In the genomic region with DNA sequence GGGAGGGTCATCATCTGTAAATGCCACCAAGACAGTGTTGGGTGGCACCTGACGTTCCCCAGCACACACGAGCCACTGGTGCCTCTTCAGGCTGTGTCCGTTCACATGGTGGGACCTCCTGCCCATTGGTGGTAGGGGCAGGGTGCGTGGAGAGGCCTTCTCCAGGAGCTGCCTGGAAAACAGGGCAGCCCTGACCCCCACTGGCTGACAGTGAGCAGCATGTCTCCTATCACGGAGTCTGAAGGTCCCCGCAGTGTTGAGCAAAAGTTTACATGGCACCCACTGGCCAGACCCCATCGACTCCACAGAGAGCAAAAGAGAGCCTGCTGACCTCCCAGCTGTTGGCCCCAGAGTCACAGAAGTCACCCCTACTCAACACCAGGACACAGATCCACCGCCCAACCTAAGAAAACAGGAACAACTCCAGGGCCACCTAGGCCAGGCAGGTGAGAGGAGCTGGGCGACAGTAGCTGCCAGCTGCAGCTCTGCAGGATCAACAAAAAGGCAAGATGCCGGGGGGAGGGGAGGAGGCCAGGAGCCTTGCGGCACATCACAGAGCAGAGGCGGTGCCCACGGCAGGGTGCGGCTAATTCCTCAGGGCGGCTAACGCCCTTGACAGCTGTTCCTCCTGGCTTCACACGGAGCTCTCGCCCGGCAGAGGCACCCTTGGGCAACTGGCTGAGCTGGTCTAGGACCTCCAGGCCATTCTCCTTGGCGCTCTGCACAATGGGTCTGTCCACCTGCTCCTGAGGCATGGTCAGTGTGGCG, we compare ENCODE assay signal across 2 cellular contexts.
TF ChIP-seq lines count a peak whose summit lies in the region.

No MANE protein-coding gene starts in this region.

TF ChIP-seq in Ishikawa, 13 proteins besides CTCF, POLR2A, EP300 and RAD21:
- no peak for TF ChIP-seq FOXM1 (IDR thresholded peaks at IDR 0.05; ENCODE audit: borderline replicate concordance, low read depth)
- no peak for TF ChIP-seq CEBPB (IDR thresholded peaks at IDR 0.05)
- no peak for TF ChIP-seq TCF12 (IDR thresholded peaks at IDR 0.05; ENCODE audit: low read depth)
- no peak for TF ChIP-seq USF1 (IDR thresholded peaks at IDR 0.05)
- no peak for TF ChIP-seq CREB1 (IDR thresholded peaks at IDR 0.05; ENCODE audit: low read depth)
- no peak for TF ChIP-seq TEAD4 (IDR thresholded peaks at IDR 0.05)
TF ChIP-seq in Ishikawa: peak in this region for 0.

TF ChIP-seq in H1, 55 proteins besides CTCF, POLR2A, EP300 and RAD21:
- no peak for TF ChIP-seq TCF12 (IDR thresholded peaks at IDR 0.05; ENCODE audit: low read depth, low read length)
- TF ChIP-seq CREB1 (IDR thresholded peaks at IDR 0.05) = no peak
- TF ChIP-seq, protein P1, sequence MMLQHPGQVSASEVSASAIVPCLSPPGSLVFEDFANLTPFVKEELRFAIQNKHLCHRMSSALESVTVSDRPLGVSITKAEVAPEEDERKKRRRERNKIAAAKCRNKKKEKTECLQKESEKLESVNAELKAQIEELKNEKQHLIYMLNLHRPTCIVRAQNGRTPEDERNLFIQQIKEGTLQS (IDR thresholded peaks at IDR 0.05; ENCODE audit: insufficient read depth, low read depth, low read length) = no peak
- no peak for TF ChIP-seq HDAC6 (IDR thresholded peaks at IDR 0.05; ENCODE audit: low read depth, low read length)
- TF ChIP-seq SIN3A (conservative IDR thresholded peaks at IDR 0.05 in 1 of 2, IDR thresholded peaks at IDR 0.05 in 1 of 2; ENCODE audit: low read depth in 1 of 2, low read length in 2 of 2) = no peak
- no peak for TF ChIP-seq TBP (IDR thresholded peaks at IDR 0.05; ENCODE audit: low read depth, low read length)
- TF ChIP-seq SP2 (IDR thresholded peaks at IDR 0.05; ENCODE audit: low read length) = no peak
- no peak for TF ChIP-seq JUND (IDR thresholded peaks at IDR 0.05; ENCODE audit: low read length)
- TF ChIP-seq KDM1A (IDR thresholded peaks at IDR 0.05; ENCODE audit: borderline replicate concordance, low read length) = no peak
- TF ChIP-seq ZNF274 (IDR thresholded peaks at IDR 0.05; ENCODE audit: borderline replicate concordance, extremely low read depth, low read length) = no peak
- TF ChIP-seq CHD2 (IDR thresholded peaks at IDR 0.05; ENCODE audit: low read length) = no peak
- no peak for TF ChIP-seq JUN (IDR thresholded peaks at IDR 0.05; ENCODE audit: low read depth, low read length)
- no peak for TF ChIP-seq YY1 (IDR thresholded peaks at IDR 0.05; ENCODE audit: low read depth, low read length)
- TF ChIP-seq MAFK (IDR thresholded peaks at IDR 0.05; ENCODE audit: low read depth, low read length) = no peak
- TF ChIP-seq BACH1 (IDR thresholded peaks at IDR 0.05; ENCODE audit: low read length) = no peak
- TF ChIP-seq SIRT6 (IDR thresholded peaks at IDR 0.05; ENCODE audit: low read length) = no peak
- TF ChIP-seq GABPA (IDR thresholded peaks at IDR 0.05; ENCODE audit: borderline replicate concordance, insufficient read depth, low read length) = no peak
